In genomic region chr21:37636152-37636860, GRCh38 we compare ENCODE assay signal across 13 cellular contexts.
A peak's percentile ranks its signal among the peaks of the same experiment; 100 is the strongest.
DNase-seq lines count a peak whose midpoint lies in the region; ATAC-seq and TF ChIP-seq lines count a peak whose summit lies in the region.
"Had no signal": no experiment of that assay in that cellular context is flagged by ENCODE, and none has a peak within 500 bp of the region (broad histone marks: within the 10 kb centered on the region; RNA-seq: fewer than 3 reads in every experiment).

No MANE protein-coding gene starts in this region.

- TF ChIP-seq EP300 in esophagus muscularis mucosa (IDR thresholded peaks at IDR 0.05): peak; percentile 26

- H3K27me3 ChIP-seq in Panc1 (ENCODE audit: control insufficient read depth, insufficient read depth, low read length) (no peaks in the 10 kb centered on the region), esophagus muscularis mucosa (no peaks in the 10 kb centered on the region), gastrocnemius medialis (no peaks in the 10 kb centered on the region)

- in situ Hi-C loops in Panc1 (cut with HindIII; ENCODE audit: low pct_unique_long_range_greater_than_20kb, low sequenced_read_pairs): no loop called here
- in situ Hi-C loops in gastrocnemius medialis (cut with MboI; ENCODE audit: low sequenced_read_pairs in 4 of 4): no loop called here

- peak overlapping the region; percentile 44 for H3K4me3 Mint-ChIP-seq in osteocyte (ENCODE audit: unreplicated experiment)
- H3K4me3 Mint-ChIP-seq in activated naive CD8-positive, alpha-beta T cell treated with anti-CD3 and anti-CD28 coated beads, Interleukin-2, amount 50 U/mL, for 24 hours: no peak overlapping the region
- H3K4me3 Mint-ChIP-seq: activated T-cell treated with anti-CD3 and anti-CD28 coated beads, Interleukin-2, amount 50 U/mL, for 24 hours; CD14-positive monocyte; central memory CD8-positive, alpha-beta T cell had no signal

- no TSS peak for BruUV-seq in Panc1 (replicated peaks; lab: Mats Ljungman, UMichigan)

- H3K27ac Mint-ChIP-seq in osteocyte (ENCODE audit: unreplicated experiment): peak overlapping the region; percentile 90
- H3K27ac Mint-ChIP-seq in activated naive CD8-positive, alpha-beta T cell treated with anti-CD3 and anti-CD28 coated beads, Interleukin-2, amount 50 U/mL, for 24 hours: no peak overlapping the region
- H3K27ac Mint-ChIP-seq: activated T-cell treated with anti-CD3 and anti-CD28 coated beads, Interleukin-2, amount 50 U/mL, for 24 hours had no signal

- peak; percentile 1 for DNase-seq in AG09319 (ENCODE audit: extremely low read depth, low read depth)
- peak; percentile 50 for DNase-seq in Panc1 (ENCODE audit: low read depth, low spot score)
- DNase-seq in esophagus muscularis mucosa (ENCODE audit: extremely low spot score): peak; percentile 91
- no peak for DNase-seq in osteocyte (ENCODE audit: extremely low spot score, unreplicated experiment)
- DNase-seq in activated naive CD8-positive, alpha-beta T cell treated with anti-CD3 and anti-CD28 coated beads, Interleukin-2, amount 50 U/mL, for 24 hours: no peak
- DNase-seq in stimulated activated CD4-positive, alpha-beta T cell treated with anti-CD3 and anti-CD28 coated beads, Interleukin-4, amount 100 ng/mL, for 4 hours: no peak
- DNase-seq in gastrocnemius medialis: no peak
- DNase-seq: activated CD4-positive, CD25-positive, alpha-beta regulatory T cell; activated T-cell treated with anti-CD3 and anti-CD28 coated beads, Interleukin-2, amount 50 U/mL, for 24 hours had no signal

- CTCF ChIA-PET in Panc1 (lab: Charles Lee): no interaction called here

- no peaks in the 10 kb centered on the region for H3K36me3 ChIP-seq in Panc1 (ENCODE audit: control insufficient read depth, insufficient read depth, low read length)
- H3K36me3 ChIP-seq in esophagus muscularis mucosa: no peaks in the 10 kb centered on the region
- no peaks in the 10 kb centered on the region for H3K36me3 ChIP-seq in gastrocnemius medialis

- POLR2A ChIA-PET in Panc1 (lab: Charles Lee): no interaction called here

- H3K27ac ChIP-seq in Panc1 (ENCODE audit: low read length) (peak overlapping the region; percentile 49), esophagus muscularis mucosa (replicated peaks in 1 of 4) (peak overlapping the region in 2 of 4 donors; percentile 25 to 42), gastrocnemius medialis (no peak overlapping the region)

- no peak for TF ChIP-seq POLR2A in esophagus muscularis mucosa (IDR thresholded peaks at IDR 0.05; ENCODE audit: low read depth)
- TF ChIP-seq POLR2A in gastrocnemius medialis (IDR thresholded peaks at IDR 0.05): no peak

- intact Hi-C loops in Panc1 (cut with micrococcal nuclease; ENCODE audit: unreplicated experiment): no loop called here
- intact Hi-C loops in esophagus muscularis mucosa (cut with DNase I): no loop called here
- intact Hi-C loops in gastrocnemius medialis (cut with DNase I; ENCODE audit: low total_unique reads): no loop called here

- TF ChIP-seq CTCF in AG09319 (IDR thresholded peaks at IDR 0.05; ENCODE audit: low read depth, low read length) (no peak), Panc1 (IDR thresholded peaks at IDR 0.05) (no peak), esophagus muscularis mucosa (IDR thresholded peaks at IDR 0.05) (no peak), osteocyte (IDR thresholded peaks at IDR 0.05) (no peak), gastrocnemius medialis (IDR thresholded peaks at IDR 0.05 in 4 of 5, conservative IDR thresholded peaks at IDR 0.05 in 1 of 5) (no peak)

- H3K4me1 Mint-ChIP-seq in osteocyte (ENCODE audit: unreplicated experiment): peaks cover 27% of the 10 kb centered on the region
- H3K4me1 Mint-ChIP-seq in activated naive CD8-positive, alpha-beta T cell treated with anti-CD3 and anti-CD28 coated beads, Interleukin-2, amount 50 U/mL, for 24 hours: peaks cover 8% of the 10 kb centered on the region
- H3K4me1 Mint-ChIP-seq: CD14-positive monocyte; central memory CD8-positive, alpha-beta T cell had no signal

- peaks cover 12% of the 10 kb centered on the region for H3K36me3 Mint-ChIP-seq in osteocyte (ENCODE audit: unreplicated experiment)
- no peaks in the 10 kb centered on the region for H3K36me3 Mint-ChIP-seq in activated naive CD8-positive, alpha-beta T cell treated with anti-CD3 and anti-CD28 coated beads, Interleukin-2, amount 50 U/mL, for 24 hours (ENCODE audit: low read depth)
- H3K36me3 Mint-ChIP-seq: CD14-positive monocyte had no signal

- peaks cover 13% of the 10 kb centered on the region for H3K4me1 ChIP-seq in Panc1 (ENCODE audit: control insufficient read depth, insufficient read depth, low read length)
- H3K4me1 ChIP-seq in esophagus muscularis mucosa: no peaks in the 10 kb centered on the region
- no peaks in the 10 kb centered on the region for H3K4me1 ChIP-seq in gastrocnemius medialis

- 66% methylated on average over 8 of the region's 8 CpGs for WGBS in esophagus muscularis mucosa

- H3K4me3 ChIP-seq in Panc1 (ENCODE audit: low read depth in 2 of 2, low read length in 2 of 2) (peak overlapping the region in 1 of 2 experiments; percentile 9; a peak in 1 of 4 replicates), esophagus muscularis mucosa (no peak overlapping the region), gastrocnemius medialis (no peak overlapping the region)

- no peaks in the 10 kb centered on the region for H3K27me3 Mint-ChIP-seq in osteocyte (ENCODE audit: unreplicated experiment)
- H3K27me3 Mint-ChIP-seq in activated naive CD8-positive, alpha-beta T cell treated with anti-CD3 and anti-CD28 coated beads, Interleukin-2, amount 50 U/mL, for 24 hours: peaks cover 27% of the 10 kb centered on the region

- peaks cover 28% of the 10 kb centered on the region for H3K9me3 Mint-ChIP-seq in osteocyte (ENCODE audit: unreplicated experiment)
- H3K9me3 Mint-ChIP-seq in activated naive CD8-positive, alpha-beta T cell treated with anti-CD3 and anti-CD28 coated beads, Interleukin-2, amount 50 U/mL, for 24 hours: no peaks in the 10 kb centered on the region
- H3K9me3 Mint-ChIP-seq: activated T-cell treated with anti-CD3 and anti-CD28 coated beads, Interleukin-2, amount 50 U/mL, for 24 hours; central memory CD8-positive, alpha-beta T cell had no signal

- peak; percentile 97 for ATAC-seq in Panc1
- ATAC-seq in activated naive CD8-positive, alpha-beta T cell treated with anti-CD3 and anti-CD28 coated beads, Interleukin-2, amount 50 U/mL, for 24 hours: no peak
- ATAC-seq in GM18519 (IDR thresholded peaks at IDR 0.05; ENCODE audit: low FRiP score, unreplicated experiment): no peak
- ATAC-seq in gastrocnemius medialis: no peak
- ATAC-seq: Right ventricle myocardium inferior had no signal

- H3K9me3 ChIP-seq in Panc1 (ENCODE audit: control insufficient read depth, insufficient read depth, low read depth, low read length) (peaks cover 2% of the 10 kb centered on the region; the same call in 1 of the 2 replicates), esophagus muscularis mucosa (no peaks in the 10 kb centered on the region), gastrocnemius medialis (no peaks in the 10 kb centered on the region)

Comparison
In these comparisons a context has a peak if more than half of its experiments do, and no peak if none do; other contexts are left out.
1. DNase-seq: peak in AG09319 (single experiment), Panc1 (single experiment) and esophagus muscularis mucosa (single experiment); none in osteocyte (single experiment), activated naive CD8-positive, alpha-beta T cell treated with anti-CD3 and anti-CD28 coated beads, Interleukin-2, amount 50 U/mL, for 24 hours (single experiment), stimulated activated CD4-positive, alpha-beta T cell treated with anti-CD3 and anti-CD28 coated beads, Interleukin-4, amount 100 ng/mL, for 4 hours (0 of 2) and gastrocnemius medialis (0 of 2).